In genomic region chr20:40251284-40251932, GRCh38 we compare ENCODE assay signal across 9 cellular contexts.
A peak's percentile ranks its signal among the peaks of the same experiment; 100 is the strongest.
DNase-seq lines count a peak whose midpoint lies in the region; ATAC-seq and TF ChIP-seq lines count a peak whose summit lies in the region.
"Had no signal": no experiment of that assay in that cellular context is flagged by ENCODE, and none has a peak within 500 bp of the region (broad histone marks: within the 10 kb centered on the region; RNA-seq: fewer than 3 reads in every experiment).

No MANE protein-coding gene starts in this region.

- ATAC-seq in HG02571 (IDR thresholded peaks at IDR 0.05; ENCODE audit: unreplicated experiment) (no peak), HG02763 (IDR thresholded peaks at IDR 0.05; ENCODE audit: unreplicated experiment) (no peak), GM21825 (IDR thresholded peaks at IDR 0.05; ENCODE audit: unreplicated experiment) (no peak)
- ATAC-seq: body of pancreas had no signal

- WGBS in mesendoderm (ENCODE audit: extremely low coverage, insufficient coverage, low lambda C conversion rate), result no CpG with 5 or more reads among the region's 9 CpGs

- H2BK15ac ChIP-seq in mesendoderm (replicated peaks; ENCODE audit: low read depth), result no peak overlapping the region

- POLR2A ChIA-PET in MCF 10A (lab: Yijun Ruan, JAX), result interaction anchor here (1.7 kb wide), 1 partner anchor 437 kb away, joined by 3 read pairs; the partner anchor contains the start of gene MAFB

- H3K18ac ChIP-seq in mesendoderm (ENCODE audit: low read length), result no peak overlapping the region

- H3K4ac ChIP-seq in mesendoderm (ENCODE audit: low read depth, low read length), result no peak overlapping the region

- no peak overlapping the region for H3K9ac ChIP-seq in mesendoderm (ENCODE audit: low read length)

- H3K79me2 ChIP-seq in mesendoderm (ENCODE audit: control insufficient read depth, insufficient read depth, low read length), result no peaks in the 10 kb centered on the region

- H3K4me3 Mint-ChIP-seq in MCF 10A (ENCODE audit: unreplicated experiment), result no peak overlapping the region
- H3K4me3 Mint-ChIP-seq in activated naive CD8-positive, alpha-beta T cell treated with anti-CD3 and anti-CD28 coated beads for 36 hours, result no peak overlapping the region

- no peak overlapping the region for H4K5ac ChIP-seq in mesendoderm (ENCODE audit: low read length)

- CTCF ChIA-PET in MCF 10A (lab: Yijun Ruan, JAX), result interaction anchor here (0.6 to 2.4 kb wide), 17 partner anchors 9 to 1398 kb away, joined by 3 to 9 read pairs (median 3); no protein-coding TSS in a partner anchor

- H4K8ac ChIP-seq in mesendoderm (ENCODE audit: low read depth, low read length), result no peak overlapping the region

- H3K9me3 Mint-ChIP-seq in MCF 10A (ENCODE audit: unreplicated experiment), result no peaks in the 10 kb centered on the region
- peaks cover 4% of the 10 kb centered on the region for H3K9me3 Mint-ChIP-seq in activated naive CD8-positive, alpha-beta T cell treated with anti-CD3 and anti-CD28 coated beads for 36 hours

- no peaks in the 10 kb centered on the region for H3K36me3 Mint-ChIP-seq in MCF 10A (ENCODE audit: insufficient read depth, unreplicated experiment)
- H3K36me3 Mint-ChIP-seq in activated naive CD8-positive, alpha-beta T cell treated with anti-CD3 and anti-CD28 coated beads for 36 hours, result no peaks in the 10 kb centered on the region

- no peak overlapping the region for H3K23ac ChIP-seq in mesendoderm (ENCODE audit: low read length)

- H3K4me3 ChIP-seq in LNCaP clone FGC (ENCODE audit: low read depth, low read length) (no peak overlapping the region), mesendoderm (ENCODE audit: low read length) (no peak overlapping the region)
- H3K4me3 ChIP-seq: body of pancreas had no signal

- BruUV-seq in MCF 10A (replicated peaks; lab: Mats Ljungman, UMichigan), result no TSS peak

- intact Hi-C loops in MCF 10A (cut with micrococcal nuclease), result loop anchor here (1.0 to 10.0 kb wide), 4 partner anchors 87 to 1139 kb away; no protein-coding TSS in a partner anchor

- TF ChIP-seq CTCF in LNCaP clone FGC (IDR thresholded peaks at IDR 0.05; ENCODE audit: control insufficient read depth, extremely low read depth, insufficient read depth), result peak; percentile 47
- peak; percentile 52 for TF ChIP-seq CTCF in MCF 10A (IDR thresholded peaks at IDR 0.05; ENCODE audit: unreplicated experiment)

- H2AK5ac ChIP-seq in mesendoderm (ENCODE audit: low read length), result no peak overlapping the region

- H3K79me1 ChIP-seq in mesendoderm (ENCODE audit: low read length), result no peaks in the 10 kb centered on the region

- no peaks in the 10 kb centered on the region for H3K27me3 ChIP-seq in mesendoderm (ENCODE audit: insufficient read depth, low read length, poor library complexity)
- H3K27me3 ChIP-seq: body of pancreas had no signal

- peak; percentile 50 for DNase-seq in GM03348 (ENCODE audit: low spot score)
- no peak for DNase-seq in LNCaP clone FGC (ENCODE audit: low read depth)
- DNase-seq in MCF 10A (ENCODE audit: unreplicated experiment), result peak; percentile 76
- peak; percentile 76 for DNase-seq in mesendoderm
- DNase-seq in activated naive CD8-positive, alpha-beta T cell treated with anti-CD3 and anti-CD28 coated beads for 36 hours, result no peak

- H3K56ac ChIP-seq in mesendoderm (ENCODE audit: low read length), result no peak overlapping the region

- H3K4me1 ChIP-seq in mesendoderm (ENCODE audit: control insufficient read depth, low read depth, low read length), result no peaks in the 10 kb centered on the region
- H3K4me1 ChIP-seq: body of pancreas had no signal

- H3K27ac ChIP-seq in mesendoderm (ENCODE audit: low read depth, low read length), result no peak overlapping the region
- H3K27ac ChIP-seq: body of pancreas had no signal

- no peak overlapping the region for H2BK120ac ChIP-seq in mesendoderm (ENCODE audit: low read depth, low read length)

- H3K36me3 ChIP-seq in mesendoderm (ENCODE audit: control insufficient read depth, insufficient read depth, low read length), result no peaks in the 10 kb centered on the region

- H2BK5ac ChIP-seq in mesendoderm (ENCODE audit: low read length), result no peak overlapping the region

- H3K4me1 Mint-ChIP-seq in MCF 10A (ENCODE audit: insufficient read depth, unreplicated experiment), result peaks cover 8% of the 10 kb centered on the region
- no peaks in the 10 kb centered on the region for H3K4me1 Mint-ChIP-seq in activated naive CD8-positive, alpha-beta T cell treated with anti-CD3 and anti-CD28 coated beads for 36 hours

- no peak overlapping the region for H3K27ac Mint-ChIP-seq in MCF 10A (ENCODE audit: low read depth, unreplicated experiment)
- H3K27ac Mint-ChIP-seq in activated naive CD8-positive, alpha-beta T cell treated with anti-CD3 and anti-CD28 coated beads for 36 hours, result no peak overlapping the region

- H3K27me3 Mint-ChIP-seq in MCF 10A (ENCODE audit: insufficient read depth, unreplicated experiment), result no peaks in the 10 kb centered on the region
- peaks cover 3% of the 10 kb centered on the region for H3K27me3 Mint-ChIP-seq in activated naive CD8-positive, alpha-beta T cell treated with anti-CD3 and anti-CD28 coated beads for 36 hours

- H3K4me2 ChIP-seq in mesendoderm (ENCODE audit: low read length), result no peak overlapping the region

Comparison
In these comparisons a context has a peak if more than half of its experiments do, and no peak if none do; other contexts are left out.
1. DNase-seq: peak in GM03348 (single experiment), MCF 10A (single experiment) and mesendoderm (single experiment); none in LNCaP clone FGC (single experiment) and activated naive CD8-positive, alpha-beta T cell treated with anti-CD3 and anti-CD28 coated beads for 36 hours (single experiment).